Comparison of ENCODE assay signal across 14 cellular contexts in the genomic region with DNA sequence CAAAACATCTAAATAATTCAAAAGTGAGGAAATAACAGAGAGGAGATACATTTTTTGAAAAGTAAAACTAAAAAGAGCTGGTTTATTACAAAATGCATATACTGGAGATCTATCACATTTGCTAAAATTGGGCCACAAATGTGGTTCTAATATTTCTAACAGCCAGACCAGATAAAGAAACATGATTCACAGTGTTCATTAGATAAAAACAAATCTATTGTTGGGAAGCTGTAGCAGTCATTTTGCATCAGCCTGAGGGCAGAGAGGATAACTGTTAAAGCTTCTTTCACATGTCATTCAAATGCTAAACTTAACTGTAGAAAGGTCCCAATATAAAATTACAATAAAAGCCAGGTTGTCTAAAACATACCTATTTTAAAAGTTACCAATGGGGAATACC.
DNase-seq lines count a peak whose midpoint lies in the region; ATAC-seq, FAIRE-seq and TF ChIP-seq lines count a peak whose summit lies in the region.
"Had no signal": no experiment of that assay in that cellular context is flagged by ENCODE, and none has a peak within 500 bp of the region (broad histone marks: within the 10 kb centered on the region; RNA-seq: fewer than 3 reads in every experiment).

No MANE protein-coding gene starts in this region.

- 0 out of 2 replicates have a peak overlapping the region, but pooled peaks have one; percentile 48 for H3K27ac ChIP-seq in HUES6 (ENCODE audit: low read depth, low read length)
- H3K27ac ChIP-seq in SK-N-SH (ENCODE audit: low read depth in 2 of 2, low read length in 1 of 2): peak overlapping the region in 1 of 2 experiments; percentile 99; a peak in 3 of 4 replicates
- H3K27ac ChIP-seq: GM23248 had no signal

- no peak overlapping the region for H3K9ac ChIP-seq in HUES6 (ENCODE audit: low read length)
- H3K9ac ChIP-seq in SK-N-SH: no peak overlapping the region
- H3K9ac ChIP-seq: GM23248 had no signal

- ATAC-seq in GM21360 (IDR thresholded peaks at IDR 0.05; ENCODE audit: unreplicated experiment): no peak
- ATAC-seq: CD8-positive, alpha-beta T cell; K562 had no signal

- H3K4me3 ChIP-seq in HUES6 (ENCODE audit: low read depth, low read length) (no peak overlapping the region), SK-N-SH (ENCODE audit: low read depth in 2 of 2, low read length in 1 of 2) (no peak overlapping the region)
- H3K4me3 ChIP-seq: GM23248, K562 had no signal

- TF ChIP-seq EP300 in SK-N-SH (IDR thresholded peaks at IDR 0.05; ENCODE audit: borderline replicate concordance in 1 of 2, low read depth in 1 of 2, low read length in 1 of 2): peak in 1 of 2 experiments; percentile 93; a peak in 2 of 4 replicates

- peak; percentile 39 for TF ChIP-seq RAD21 in SK-N-SH (IDR thresholded peaks at IDR 0.05; ENCODE audit: low read length)

- no peak overlapping the region for H2AFZ ChIP-seq in SK-N-SH (ENCODE audit: low read depth)
- H2AFZ ChIP-seq: GM23248 had no signal

- peaks cover 4% of the 10 kb centered on the region for H3F3A ChIP-seq in SK-N-SH (replicated peaks; ENCODE audit: insufficient read depth)

- peaks cover 7% of the 10 kb centered on the region; the same call in 1 of the 2 replicates for H3K79me2 ChIP-seq in SK-N-SH (ENCODE audit: insufficient read depth)

- CTCF ChIA-PET in SK-N-SH (lab: Yijun Ruan, JAX): interaction anchor here (0.9 to 2.3 kb wide), 5 partner anchors 24 to 148 kb away, joined by 3 to 8 read pairs (median 4); partner anchors contain the start of gene GULP1

- intact Hi-C loops in head of caudate nucleus (cut with DNase I): no loop called here

- no peak for TF ChIP-seq CTCF in SK-N-SH (IDR thresholded peaks at IDR 0.05)

- H3K4me1 ChIP-seq in HUES6 (ENCODE audit: control insufficient read depth, insufficient read depth, low read length): peaks cover 31% of the 10 kb centered on the region
- peaks cover 10 to 30% of the 10 kb centered on the region in 2 experiments; a peak in 3 of 4 replicates for H3K4me1 ChIP-seq in SK-N-SH (ENCODE audit: control insufficient read depth in 1 of 2, insufficient read depth in 2 of 2, low read depth in 1 of 2, low read length in 1 of 2)
- H3K4me1 ChIP-seq: Caco-2 had no signal

- H3K36me3 ChIP-seq in HUES6 (ENCODE audit: control insufficient read depth, insufficient read depth, low read length) (no peaks in the 10 kb centered on the region), SK-N-SH (replicated peaks in 1 of 2; ENCODE audit: control insufficient read depth in 1 of 2, insufficient read depth in 2 of 2, low read length in 1 of 2) (peaks cover 0 to 7% of the 10 kb centered on the region in 2 experiments)

- H3K4me2 ChIP-seq in SK-N-SH: no peak overlapping the region

- POLR2A ChIA-PET in SK-N-SH (lab: Yijun Ruan, JAX): interaction anchor here (1.0 kb wide), 1 partner anchor 147 kb away, joined by 3 read pairs; no protein-coding TSS in a partner anchor

- H3K9me2 ChIP-seq in SK-N-SH: no peaks in the 10 kb centered on the region

- DNase-seq in COLO829 (ENCODE audit: low spot score): peak; percentile 51
- DNase-seq in SK-N-SH: peak; percentile 38
- peak; percentile 67 for DNase-seq in foreskin melanocyte
- DNase-seq in head of caudate nucleus: no peak
- no peak for DNase-seq in GM19239 (ENCODE audit: insufficient read length, low spot score)
- DNase-seq: Caco-2; CD8-positive, alpha-beta T cell; GF-D8; GM23248; H7 had no signal

- no peak for FAIRE-seq in GM19239 (lab: Jason Lieb, UNC)
- FAIRE-seq: A204.1, K562 had no signal

- no peaks in the 10 kb centered on the region for H4K20me1 ChIP-seq in SK-N-SH (ENCODE audit: insufficient read depth)

- 0 out of 2 replicates have a peak, but pooled peaks cover 3% of the 10 kb centered on the region for H3K9me3 ChIP-seq in HUES6 (ENCODE audit: control insufficient read depth, insufficient read depth, low read depth, low read length)
- H3K9me3 ChIP-seq in SK-N-SH: no peaks in the 10 kb centered on the region
- H3K9me3 ChIP-seq: Caco-2 had no signal

- H3K27me3 ChIP-seq in HUES6 (ENCODE audit: control insufficient read depth, insufficient read depth, low read length) (no peaks in the 10 kb centered on the region), SK-N-SH (ENCODE audit: insufficient read depth) (no peaks in the 10 kb centered on the region)

TF ChIP-seq in SK-N-SH, 30 proteins besides CTCF, POLR2A, EP300 and RAD21 (continues in another document):
- TF ChIP-seq MXI1 (IDR thresholded peaks at IDR 0.05; ENCODE audit: low read depth, low read length) (peak; percentile 44; the same call in 1 of the 2 replicates), ZBTB33 (IDR thresholded peaks at IDR 0.05; ENCODE audit: borderline replicate concordance, low read depth) (no peak), RFX5 (IDR thresholded peaks at IDR 0.05; ENCODE audit: low read length) (no peak), REST (IDR thresholded peaks at IDR 0.05; ENCODE audit: low read depth, low read length) (no peak), NFIC (IDR thresholded peaks at IDR 0.05; ENCODE audit: borderline replicate concordance) (no peak), IRF3 (IDR thresholded peaks at IDR 0.05; ENCODE audit: low read depth, low read length) (no peak), USF1 (IDR thresholded peaks at IDR 0.05; ENCODE audit: borderline replicate concordance, low read depth) (no peak), YY1 (IDR thresholded peaks at IDR 0.05; ENCODE audit: low read depth) (no peak), EZH2phosphoT487 (IDR thresholded peaks at IDR 0.05; ENCODE audit: borderline replicate concordance, low read depth) (no peak), PBX3 (IDR thresholded peaks at IDR 0.05) (no peak; the same call in 1 of the 2 replicates), TCF12 (IDR thresholded peaks at IDR 0.05) (peak; percentile 45)

Comparison
In these comparisons a context has a peak if more than half of its experiments do, and no peak if none do; other contexts are left out.
1. DNase-seq: peak in COLO829 (single experiment), SK-N-SH (single experiment) and foreskin melanocyte (single experiment); none in head of caudate nucleus (0 of 42) and GM19239 (single experiment).